In genomic region chr3:17891139-17891850, GRCh38 we compare ENCODE assay signal across 20 cellular contexts.
DNase-seq lines count a peak whose midpoint lies in the region; ATAC-seq, FAIRE-seq and TF ChIP-seq lines count a peak whose summit lies in the region.
"Had no signal": no experiment of that assay in that cellular context is flagged by ENCODE, and none has a peak within 500 bp of the region (broad histone marks: within the 10 kb centered on the region; RNA-seq: fewer than 3 reads in every experiment).

No MANE protein-coding gene starts in this region.

- H3K4me1 Mint-ChIP-seq in HFFc6 (ENCODE audit: low read depth) (peaks cover 24% of the 10 kb centered on the region), H9 (peaks cover 0 to 12% of the 10 kb centered on the region in 2 experiments; a peak in 2 of 4 replicates)
- no peaks in the 10 kb centered on the region for H3K4me1 Mint-ChIP-seq in stimulated activated naive B cell treated with anti-CD40 and anti-IgM and Interleukin-4, amounts not matched to agents 10 μg/mL and 1 μg/mL and 100 μg/mL, for 72 hours
- H3K4me1 Mint-ChIP-seq: activated T-helper 17 cell treated with anti-CD3 and anti-CD28 coated beads, Interleukin-2, amount 50 U/mL, for 72 hours; T-cell had no signal

- in situ Hi-C loops in mammary epithelial cell (cut with MboI; ENCODE audit: low sequenced_read_pairs in 2 of 2), result loop anchor here (10.0 to 25.0 kb wide), 2 partner anchors 496 to 504 kb away; no protein-coding TSS in a partner anchor

- H2AFZ ChIP-seq in ACC112 (ENCODE audit: low read length, unreplicated experiment) (no peak overlapping the region), mammary epithelial cell (ENCODE audit: low read depth, low read length) (no peak overlapping the region), keratinocyte (ENCODE audit: control insufficient read depth, low read length) (no peak overlapping the region), H9 (ENCODE audit: low read length) (no peak overlapping the region)

- no peak overlapping the region for H2BK15ac ChIP-seq in H9 (ENCODE audit: low read depth, low read length)

- H3K79me2 ChIP-seq in ACC112 (ENCODE audit: control insufficient read depth, insufficient read depth, low read length, unreplicated experiment), result no peaks in the 10 kb centered on the region
- no peaks in the 10 kb centered on the region for H3K79me2 ChIP-seq in mammary epithelial cell (ENCODE audit: insufficient read depth, low read length)
- no peaks in the 10 kb centered on the region for H3K79me2 ChIP-seq in keratinocyte (ENCODE audit: control insufficient read depth, insufficient read depth, low read length)
- no peaks in the 10 kb centered on the region; the same call in 1 of the 2 replicates for H3K79me2 ChIP-seq in H9 (ENCODE audit: insufficient read depth, low read length)

- BruUV-seq in mammary epithelial cell (replicated peaks; lab: Mats Ljungman, UMichigan), result no TSS peak

- H3K4ac ChIP-seq in H9 (ENCODE audit: low read depth, low read length), result no peak overlapping the region

- no peaks in the 10 kb centered on the region for H3K27me3 ChIP-seq in ACC112 (ENCODE audit: insufficient read depth, low read length)
- no peaks in the 10 kb centered on the region for H3K27me3 ChIP-seq in mammary epithelial cell (ENCODE audit: insufficient read depth, low read length)
- H3K27me3 ChIP-seq in keratinocyte (ENCODE audit: control insufficient read depth, extremely low read depth, insufficient read depth, low read length), result no peaks in the 10 kb centered on the region
- no peaks in the 10 kb centered on the region for H3K27me3 ChIP-seq in H9 (ENCODE audit: insufficient read depth, low read length)
- H3K27me3 ChIP-seq: pancreas, spleen, upper lobe of left lung had no signal

- no peaks in the 10 kb centered on the region for H3K36me3 Mint-ChIP-seq in HFFc6 (ENCODE audit: low read depth)
- no peaks in the 10 kb centered on the region for H3K36me3 Mint-ChIP-seq in stimulated activated naive B cell treated with anti-CD40 and anti-IgM and Interleukin-4, amounts not matched to agents 10 μg/mL and 1 μg/mL and 100 μg/mL, for 72 hours
- no peaks in the 10 kb centered on the region for H3K36me3 Mint-ChIP-seq in H9 (ENCODE audit: insufficient read depth in 1 of 3, low read depth in 3 of 3)
- H3K36me3 Mint-ChIP-seq: T-cell had no signal

- H3K23me2 ChIP-seq in H9 (ENCODE audit: insufficient read length, low read depth, low read length, poor library complexity, severe bottlenecking), result no peaks in the 10 kb centered on the region

- H3K9me3 ChIP-seq in mammary epithelial cell (replicated peaks; ENCODE audit: insufficient read depth, low read length) (no peaks in the 10 kb centered on the region), keratinocyte (ENCODE audit: control insufficient read depth, low read depth, low read length) (no peaks in the 10 kb centered on the region), H9 (ENCODE audit: control insufficient read depth, low read depth, low read length) (no peaks in the 10 kb centered on the region)
- H3K9me3 ChIP-seq: pancreas, upper lobe of left lung had no signal

- H2BK20ac ChIP-seq in H9 (ENCODE audit: low read depth, low read length, poor library complexity, severe bottlenecking), result no peak overlapping the region

- no peak overlapping the region for H4K91ac ChIP-seq in H9 (ENCODE audit: insufficient read length, low read depth, low read length)

- H2BK5ac ChIP-seq in H9 (ENCODE audit: insufficient read length, low read length), result no peak overlapping the region

- H3K79me1 ChIP-seq in H9 (ENCODE audit: insufficient read depth, low read depth, low read length, poor library complexity, severe bottlenecking), result peaks cover 2% of the 10 kb centered on the region

- dilution Hi-C loops in mammary epithelial cell (cut with HindIII; ENCODE audit: low sequenced_read_pairs), result no loop called here
- dilution Hi-C loops in keratinocyte (cut with MboI; ENCODE audit: extremely low pct_ligation_motif_present, low sequenced_read_pairs), result no loop called here

- WGBS in mammary epithelial cell (ENCODE audit: low coverage, missing lambda C conversion rate), result 84% methylated on average over 4 of the region's 4 CpGs
- no CpG with 5 or more reads among the region's 4 CpGs for WGBS in H9 (ENCODE audit: extremely low coverage, insufficient read length, low lambda C conversion rate)

- H2AK5ac ChIP-seq in H9 (ENCODE audit: insufficient read length, low read length), result no peak overlapping the region

- H3K4me1 ChIP-seq in ACC112 (ENCODE audit: control insufficient read depth, insufficient read depth, low read length, unreplicated experiment), result peaks cover 15% of the 10 kb centered on the region
- H3K4me1 ChIP-seq in mammary epithelial cell (ENCODE audit: insufficient read depth, low read length), result no peaks in the 10 kb centered on the region
- H3K4me1 ChIP-seq in keratinocyte (ENCODE audit: control insufficient read depth, extremely low read depth, insufficient read depth, low read length), result peaks cover 3% of the 10 kb centered on the region
- no peaks in the 10 kb centered on the region for H3K4me1 ChIP-seq in H9 (ENCODE audit: insufficient read depth, low read length)
- H3K4me1 ChIP-seq: pancreas, spleen, upper lobe of left lung had no signal

- H3K9me3 Mint-ChIP-seq in HFFc6 (no peaks in the 10 kb centered on the region), H9 (no peaks in the 10 kb centered on the region)
- no peaks in the 10 kb centered on the region for H3K9me3 Mint-ChIP-seq in stimulated activated naive B cell treated with anti-CD40 and anti-IgM and Interleukin-4, amounts not matched to agents 10 μg/mL and 1 μg/mL and 100 μg/mL, for 72 hours

- no peak overlapping the region for H3K23ac ChIP-seq in H9 (ENCODE audit: insufficient read length, low read depth, low read length)

- DNase-seq in HFFc6, result peak; percentile 50
- DNase-seq in mammary epithelial cell, result peak; percentile 23
- DNase-seq in keratinocyte (ENCODE audit: low read depth, low spot score), result no peak
- no peak for DNase-seq in stimulated activated naive B cell treated with anti-CD40 and anti-IgM and Interleukin-4, amounts not matched to agents 10 μg/mL and 1 μg/mL and 100 μg/mL, for 72 hours
- no peak for DNase-seq in H9
- DNase-seq in stimulated activated CD8-positive, alpha-beta memory T cell treated with anti-CD3 and anti-CD28 coated beads, Interleukin-4, amount 100 ng/mL, for 48 hours, result no peak
- DNase-seq: MM.1S; NCI-H2081; NCI-H82; pancreas; stimulated activated naive CD8-positive, alpha-beta T cell treated with anti-CD3 and anti-CD28 coated beads, Interleukin-15, Interleukin-2, amounts not matched to agents 100 U/mL and 50 U/mL, for 24 hours; T-cell; upper lobe of left lung had no signal

- no peak overlapping the region for H3T11ph ChIP-seq in H9 (ENCODE audit: low read length)

- TF ChIP-seq CTCF in HFFc6 (IDR thresholded peaks at IDR 0.05), result no peak
- no peak for TF ChIP-seq CTCF in mammary epithelial cell (conservative IDR thresholded peaks at IDR 0.05 in 1 of 2, IDR thresholded peaks at IDR 0.05 in 1 of 2; ENCODE audit: extremely low read depth in 1 of 2, insufficient read depth in 1 of 2, low read depth in 1 of 2, low read length in 2 of 2)
- no peak for TF ChIP-seq CTCF in keratinocyte (optimal IDR thresholded peaks at IDR 0.05 in 1 of 3, IDR thresholded peaks at IDR 0.05 in 1 of 3, conservative IDR thresholded peaks at IDR 0.05 in 1 of 3; ENCODE audit: extremely low read depth in 1 of 3, insufficient read depth in 2 of 3, low read length in 3 of 3)
- TF ChIP-seq CTCF in H9 (conservative IDR thresholded peaks at IDR 0.05), result no peak

- H3K27me3 Mint-ChIP-seq in HFFc6 (ENCODE audit: insufficient read depth) (no peaks in the 10 kb centered on the region; the same call in 1 of the 2 replicates), H9 (ENCODE audit: low read depth) (no peaks in the 10 kb centered on the region)
- H3K27me3 Mint-ChIP-seq in stimulated activated naive B cell treated with anti-CD40 and anti-IgM and Interleukin-4, amounts not matched to agents 10 μg/mL and 1 μg/mL and 100 μg/mL, for 72 hours, result no peaks in the 10 kb centered on the region

- H3K9ac ChIP-seq in mammary epithelial cell (ENCODE audit: insufficient read depth, low read length) (no peak overlapping the region), keratinocyte (ENCODE audit: control insufficient read depth, extremely low read depth, insufficient read depth, low read length) (no peak overlapping the region), H9 (ENCODE audit: extremely low read depth, insufficient read length, low read length) (no peak overlapping the region)

- H3K27ac Mint-ChIP-seq in HFFc6, result peak overlapping the region; percentile 68; the same call in 1 of the 2 replicates
- no peak overlapping the region for H3K27ac Mint-ChIP-seq in stimulated activated naive B cell treated with anti-CD40 and anti-IgM and Interleukin-4, amounts not matched to agents 10 μg/mL and 1 μg/mL and 100 μg/mL, for 72 hours
- H3K27ac Mint-ChIP-seq in H9, result no peak overlapping the region; a peak in 1 of 7 replicates
- H3K27ac Mint-ChIP-seq: activated T-helper 17 cell treated with anti-CD3 and anti-CD28 coated beads, Interleukin-2, amount 50 U/mL, for 72 hours; T-cell had no signal

- H4K5ac ChIP-seq in H9 (ENCODE audit: insufficient read length, low read depth, low read length), result no peak overlapping the region

- CTCF ChIA-PET in mammary epithelial cell (lab: Charles Lee; ENCODE audit: low non-redundant PET), result no interaction called here

- no peaks in the 10 kb centered on the region for H3K9me1 ChIP-seq in keratinocyte (ENCODE audit: control insufficient read depth, extremely low read depth, insufficient read depth, low read length)

- H3K4me3 Mint-ChIP-seq in HFFc6 (no peak overlapping the region), H9 (no peak overlapping the region)
- H3K4me3 Mint-ChIP-seq in stimulated activated naive B cell treated with anti-CD40 and anti-IgM and Interleukin-4, amounts not matched to agents 10 μg/mL and 1 μg/mL and 100 μg/mL, for 72 hours, result no peak overlapping the region
- H3K4me3 Mint-ChIP-seq: activated T-helper 17 cell treated with anti-CD3 and anti-CD28 coated beads, Interleukin-2, amount 50 U/mL, for 72 hours; T-cell had no signal

- no peak overlapping the region for H3K18ac ChIP-seq in H9 (ENCODE audit: insufficient read length, low read depth, low read length)

- intact Hi-C loops in mammary epithelial cell (cut with micrococcal nuclease), result loop anchor here (5.0 kb wide), 1 partner anchor 866 kb away; no protein-coding TSS in a partner anchor

- H3K56ac ChIP-seq in H9 (ENCODE audit: insufficient read length, low read depth, low read length), result no peak overlapping the region

- H3K27ac ChIP-seq in ACC112 (ENCODE audit: low read depth, low read length) (peak overlapping the region; percentile 15; the same call in 1 of the 2 replicates), mammary epithelial cell (ENCODE audit: insufficient read depth, low read depth, low read length) (no peak overlapping the region), keratinocyte (ENCODE audit: control insufficient read depth, insufficient read depth, low read length) (no peak overlapping the region), H9 (ENCODE audit: insufficient read length, low read depth, low read length) (no peak overlapping the region)
- H3K27ac ChIP-seq: pancreas, spleen, upper lobe of left lung had no signal

- H2BK12ac ChIP-seq in H9 (ENCODE audit: insufficient read length, low read depth, low read length), result no peak overlapping the region

- H3K4me3 ChIP-seq in ACC112 (ENCODE audit: low read depth, low read length) (no peak overlapping the region), mammary epithelial cell (replicated peaks in 1 of 3; ENCODE audit: insufficient read depth in 1 of 3, low read depth in 2 of 3, low read length in 3 of 3) (no peak overlapping the region), keratinocyte (ENCODE audit: control insufficient read depth in 2 of 3, extremely low read depth in 1 of 3, insufficient read depth in 2 of 3, low read depth in 1 of 3, low read length in 3 of 3) (no peak overlapping the region)
- H3K4me3 ChIP-seq: pancreas, spleen, upper lobe of left lung had no signal

- FAIRE-seq in keratinocyte (lab: Jason Lieb, UNC), result peak; percentile 83
- FAIRE-seq: colon, GM19239, pancreas had no signal

- no peak overlapping the region for H3K4me2 ChIP-seq in mammary epithelial cell (ENCODE audit: insufficient read depth, low read depth, low read length)
- no peak overlapping the region for H3K4me2 ChIP-seq in keratinocyte (ENCODE audit: control insufficient read depth, extremely low read depth, insufficient read depth, low read depth, low read length)
- H3K4me2 ChIP-seq in H9 (ENCODE audit: insufficient read depth, insufficient read length, low read length), result no peak overlapping the region

- no peak overlapping the region for H2BK120ac ChIP-seq in H9 (ENCODE audit: low read depth, low read length, poor library complexity, severe bottlenecking)

- ATAC-seq in stimulated activated naive B cell treated with anti-CD40 and anti-IgM and Interleukin-4, amounts not matched to agents 10 μg/mL and 1 μg/mL and 100 μg/mL, for 72 hours (replicated peaks), result no peak
- no peak for ATAC-seq in GM21360 (IDR thresholded peaks at IDR 0.05; ENCODE audit: unreplicated experiment)
- ATAC-seq: activated T-helper 17 cell treated with anti-CD3 and anti-CD28 coated beads, Interleukin-2, amount 50 U/mL, for 72 hours; left lobe of liver; pancreas; stimulated activated naive CD8-positive, alpha-beta T cell treated with anti-CD3 and anti-CD28 coated beads, Interleukin-15, Interleukin-2, amounts not matched to agents 100 U/mL and 50 U/mL, for 24 hours; T-cell had no signal

- H3K14ac ChIP-seq in H9 (ENCODE audit: insufficient read depth, low read length), result no peak overlapping the region

- H3K36me3 ChIP-seq in ACC112 (ENCODE audit: insufficient read depth, low read length) (no peaks in the 10 kb centered on the region), mammary epithelial cell (ENCODE audit: insufficient read depth, low read length) (no peaks in the 10 kb centered on the region), keratinocyte (ENCODE audit: control insufficient read depth in 2 of 2, extremely low read depth in 1 of 2, insufficient read depth in 2 of 2, low read length in 2 of 2) (no peaks in the 10 kb centered on the region)
- H3K36me3 ChIP-seq: pancreas, spleen, upper lobe of left lung had no signal

- no peak overlapping the region for H4K8ac ChIP-seq in H9 (replicated peaks; ENCODE audit: insufficient read length, low read depth, low read length)

- H4K20me1 ChIP-seq in mammary epithelial cell (ENCODE audit: insufficient read depth, low read length) (no peaks in the 10 kb centered on the region), keratinocyte (ENCODE audit: control insufficient read depth, extremely low read depth, insufficient read depth, low read length) (no peaks in the 10 kb centered on the region), H9 (ENCODE audit: control insufficient read depth, insufficient read depth, insufficient read length) (no peaks in the 10 kb centered on the region)

Comparison
In these comparisons a context has a peak if more than half of its experiments do, and no peak if none do; other contexts are left out.
1. DNase-seq: peak in HFFc6 (single experiment) and mammary epithelial cell (single experiment); none in keratinocyte (single experiment), stimulated activated naive B cell treated with anti-CD40 and anti-IgM and Interleukin-4, amounts not matched to agents 10 μg/mL and 1 μg/mL and 100 μg/mL, for 72 hours (single experiment), H9 (single experiment) and stimulated activated CD8-positive, alpha-beta memory T cell treated with anti-CD3 and anti-CD28 coated beads, Interleukin-4, amount 100 ng/mL, for 48 hours (single experiment).